In the genomic region with DNA sequence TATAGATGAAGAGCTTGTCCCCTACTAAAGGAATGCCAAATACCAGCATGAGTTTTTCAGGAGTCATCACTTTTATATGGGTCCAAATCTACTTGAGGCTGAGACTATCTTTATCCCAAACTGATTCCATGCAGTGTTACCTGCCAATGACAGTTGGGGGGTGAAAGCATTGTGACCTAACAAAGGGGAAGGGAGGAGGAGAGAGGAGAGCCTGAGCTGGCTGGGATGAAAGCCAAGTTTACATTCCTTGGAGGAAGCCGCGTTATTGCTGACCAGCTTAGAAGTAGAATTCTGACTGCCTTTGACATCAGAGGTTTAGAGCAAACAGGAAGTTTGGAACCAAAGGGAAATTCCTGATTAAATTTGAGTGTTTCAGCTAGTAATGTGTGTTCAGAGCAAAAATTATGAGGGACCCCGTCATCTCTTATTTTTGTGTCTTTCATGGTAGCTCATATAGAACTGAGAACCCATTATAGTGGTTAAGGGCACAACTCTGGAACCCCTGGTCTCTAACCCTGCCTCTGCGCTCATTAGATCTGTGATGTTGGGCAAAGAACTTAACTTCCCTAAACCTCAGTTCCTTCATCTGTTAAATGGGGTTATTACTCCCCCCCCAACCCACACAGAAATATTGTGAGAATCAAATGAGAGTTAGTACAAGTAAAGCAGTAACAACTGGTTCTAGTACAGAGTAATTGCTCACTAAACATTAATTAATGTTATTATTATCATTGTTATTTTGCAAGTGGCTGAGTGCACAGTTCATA, we compare ENCODE assay signal across 9 cellular contexts.
DNase-seq lines count a peak whose midpoint lies in the region; ATAC-seq and TF ChIP-seq lines count a peak whose summit lies in the region.
"Had no signal": no experiment of that assay in that cellular context is flagged by ENCODE, and none has a peak within 500 bp of the region (broad histone marks: within the 10 kb centered on the region; RNA-seq: fewer than 3 reads in every experiment).

No MANE protein-coding gene starts in this region.

- H3K36me3 ChIP-seq in liver (ENCODE audit: control insufficient read depth in 4 of 4, insufficient read depth in 3 of 4, low read depth in 1 of 4, low read length in 3 of 4) (peaks cover 0 to 3% (median 1%) of the 10 kb centered on the region in 4 donors), aorta (ENCODE audit: control insufficient read depth in 1 of 2, insufficient read depth in 2 of 2, low read length in 1 of 2) (no peaks in the 10 kb centered on the region), MM.1S (replicated peaks; ENCODE audit: insufficient read depth, low read length) (no peaks in the 10 kb centered on the region)

- no peaks in the 10 kb centered on the region for H3K27me3 Mint-ChIP-seq in natural killer cell treated with Interleukin-12 subunit alpha and Interleukin-12 subunit beta and Interleukin-15 and Interleukin-18, amount 100 ng/mL, for 72 hours
- no peaks in the 10 kb centered on the region for H3K27me3 Mint-ChIP-seq in natural killer cell (ENCODE audit: low read depth in 2 of 2)

- H3K27ac Mint-ChIP-seq in natural killer cell treated with Interleukin-12 subunit alpha and Interleukin-12 subunit beta and Interleukin-15 and Interleukin-18, amount 100 ng/mL, for 72 hours: peak overlapping the region in 1 of 2 donors; percentile 46
- H3K27ac Mint-ChIP-seq in natural killer cell: no peak overlapping the region
- H3K27ac Mint-ChIP-seq: immature natural killer cell had no signal

- ATAC-seq in natural killer cell treated with Interleukin-12 subunit alpha and Interleukin-12 subunit beta and Interleukin-15 and Interleukin-18, amount 100 ng/mL, for 72 hours: no peak
- ATAC-seq in natural killer cell (no peak), aorta (ENCODE audit: low FRiP score) (peak; percentile 84)

- TF ChIP-seq CTCF in natural killer cell (IDR thresholded peaks at IDR 0.05) (no peak), liver (IDR thresholded peaks at IDR 0.05; ENCODE audit: low read depth, low read length, missing input control) (no peak), MM.1S (IDR thresholded peaks at IDR 0.05; ENCODE audit: low read length) (no peak)

- no peaks in the 10 kb centered on the region for H3F3A ChIP-seq in MM.1S (ENCODE audit: insufficient read depth, low read length)

- H3K9me3 ChIP-seq in liver (ENCODE audit: control insufficient read depth in 4 of 4, low read length in 3 of 4) (no peaks in the 10 kb centered on the region), aorta (ENCODE audit: control insufficient read depth, low read length) (no peaks in the 10 kb centered on the region), MM.1S (replicated peaks; ENCODE audit: insufficient read depth, low read length) (no peaks in the 10 kb centered on the region)

- peak; percentile 15 to 46 for TF ChIP-seq RAD21 in liver (IDR thresholded peaks at IDR 0.05)

- WGBS in liver: 57% methylated on average over 4 of the region's 4 CpGs
- WGBS in aorta, 2 donors: 12 to 22% methylated on average over 4 of the region's 4 CpGs

- no peaks in the 10 kb centered on the region for H3K27me3 ChIP-seq in liver (ENCODE audit: control insufficient read depth in 4 of 4, insufficient read depth in 4 of 4, low read length in 3 of 4)
- no peaks in the 10 kb centered on the region for H3K27me3 ChIP-seq in aorta (ENCODE audit: control insufficient read depth in 1 of 2, insufficient read depth in 2 of 2, low read length in 1 of 2)
- H3K27me3 ChIP-seq in MM.1S (replicated peaks; ENCODE audit: insufficient read depth, low read length): no peaks in the 10 kb centered on the region

- H2AFZ ChIP-seq in MM.1S (ENCODE audit: low read length): no peak overlapping the region

- H3K4me3 ChIP-seq in liver (ENCODE audit: low read depth in 1 of 3, low read length in 3 of 3) (no peak overlapping the region), aorta (ENCODE audit: low read length in 2 of 2) (no peak overlapping the region), MM.1S (ENCODE audit: low read length) (no peak overlapping the region)

- no peaks in the 10 kb centered on the region for H3K9me3 Mint-ChIP-seq in natural killer cell treated with Interleukin-12 subunit alpha and Interleukin-12 subunit beta and Interleukin-15 and Interleukin-18, amount 100 ng/mL, for 72 hours
- no peaks in the 10 kb centered on the region for H3K9me3 Mint-ChIP-seq in natural killer cell
- H3K9me3 Mint-ChIP-seq: immature natural killer cell had no signal

- H3K9me2 ChIP-seq in MM.1S (replicated peaks; ENCODE audit: insufficient read depth, low read length): no peaks in the 10 kb centered on the region

- H3K4me1 Mint-ChIP-seq in natural killer cell treated with Interleukin-12 subunit alpha and Interleukin-12 subunit beta and Interleukin-15 and Interleukin-18, amount 100 ng/mL, for 72 hours (ENCODE audit: low read depth in 2 of 2): peaks cover 10 to 30% of the 10 kb centered on the region in 2 donors
- H3K4me1 Mint-ChIP-seq in natural killer cell: no peaks in the 10 kb centered on the region
- H3K4me1 Mint-ChIP-seq: immature natural killer cell had no signal

- H3K79me2 ChIP-seq in MM.1S (ENCODE audit: low read length): no peaks in the 10 kb centered on the region

- H4K20me1 ChIP-seq in MM.1S (ENCODE audit: insufficient read depth, low read length): no peaks in the 10 kb centered on the region

- H3K9ac ChIP-seq in liver (ENCODE audit: low read depth in 1 of 2, low read length in 2 of 2): no peak overlapping the region
- no peak overlapping the region for H3K9ac ChIP-seq in MM.1S (ENCODE audit: low read length)

- H3K4me1 ChIP-seq in liver (ENCODE audit: control insufficient read depth in 4 of 4, insufficient read depth in 4 of 4, low read length in 3 of 4): peaks cover 0 to 2% (median 0%) of the 10 kb centered on the region in 4 donors
- no peaks in the 10 kb centered on the region for H3K4me1 ChIP-seq in aorta (ENCODE audit: control insufficient read depth in 1 of 2, insufficient read depth in 2 of 2, low read length in 2 of 2)
- no peaks in the 10 kb centered on the region for H3K4me1 ChIP-seq in MM.1S (ENCODE audit: low read length)

- peaks cover 9% of the 10 kb centered on the region for H3K36me3 Mint-ChIP-seq in natural killer cell treated with Interleukin-12 subunit alpha and Interleukin-12 subunit beta and Interleukin-15 and Interleukin-18, amount 100 ng/mL, for 72 hours
- H3K36me3 Mint-ChIP-seq in natural killer cell: no peaks in the 10 kb centered on the region

- no peak for DNase-seq in natural killer cell treated with Interleukin-12 subunit alpha and Interleukin-12 subunit beta and Interleukin-15 and Interleukin-18, amount 100 ng/mL, for 72 hours (ENCODE audit: low spot score)
- DNase-seq in natural killer cell: no peak
- DNase-seq in cerebellum (ENCODE audit: low spot score): peak; percentile 29
- peak in 1 of 2 donors; percentile 81 for DNase-seq in aorta
- no peak for DNase-seq in COLO668 (lab: John Stamatoyannopoulos, UW; ENCODE audit: unreplicated experiment)
- DNase-seq in MM.1S: no peak
- DNase-seq in activated gamma-delta T cell treated with Interleukin-2 at 50 U/mL for 16 hours: no peak
- DNase-seq: immature natural killer cell had no signal

- intact Hi-C loops in natural killer cell (cut with micrococcal nuclease) (no loop called here), aorta (cut with DNase I) (no loop called here)

- peak overlapping the region; percentile 41 for H3K4me3 Mint-ChIP-seq in natural killer cell treated with Interleukin-12 subunit alpha and Interleukin-12 subunit beta and Interleukin-15 and Interleukin-18, amount 100 ng/mL, for 72 hours
- no peak overlapping the region for H3K4me3 Mint-ChIP-seq in natural killer cell
- H3K4me3 Mint-ChIP-seq: immature natural killer cell had no signal

- no peak overlapping the region for H3K4me2 ChIP-seq in MM.1S (ENCODE audit: low read depth, low read length)

- H3K27ac ChIP-seq in liver (ENCODE audit: low read depth in 1 of 2, low read length in 2 of 2) (peak overlapping the region; percentile 52 to 77), aorta (ENCODE audit: low read depth in 1 of 2, low read length in 2 of 2) (peak overlapping the region in 1 of 2 donors; percentile 40), MM.1S (ENCODE audit: low read length) (no peak overlapping the region)

TF ChIP-seq in liver, 16 proteins besides CTCF, POLR2A, EP300 and RAD21 (continues in another document):
- TF ChIP-seq EGR1 (IDR thresholded peaks at IDR 0.05; ENCODE audit: low read depth in 2 of 2) (no peak), ZBTB33 (IDR thresholded peaks at IDR 0.05) (no peak), NR2F2 (IDR thresholded peaks at IDR 0.05) (peak; percentile 71), SP1 (IDR thresholded peaks at IDR 0.05) (peak; percentile 35), TAF1 (conservative IDR thresholded peaks at IDR 0.05) (no peak), FOXA2 (IDR thresholded peaks at IDR 0.05) (no peak), YY1 (IDR thresholded peaks at IDR 0.05) (peak; percentile 19), RXRA (IDR thresholded peaks at IDR 0.05) (peak in 1 of 2 donors; percentile 29), MAX (IDR thresholded peaks at IDR 0.05) (no peak), JUND (IDR thresholded peaks at IDR 0.05) (no peak)
